19 cellular contexts compared by ENCODE assay signal in the genomic region with DNA sequence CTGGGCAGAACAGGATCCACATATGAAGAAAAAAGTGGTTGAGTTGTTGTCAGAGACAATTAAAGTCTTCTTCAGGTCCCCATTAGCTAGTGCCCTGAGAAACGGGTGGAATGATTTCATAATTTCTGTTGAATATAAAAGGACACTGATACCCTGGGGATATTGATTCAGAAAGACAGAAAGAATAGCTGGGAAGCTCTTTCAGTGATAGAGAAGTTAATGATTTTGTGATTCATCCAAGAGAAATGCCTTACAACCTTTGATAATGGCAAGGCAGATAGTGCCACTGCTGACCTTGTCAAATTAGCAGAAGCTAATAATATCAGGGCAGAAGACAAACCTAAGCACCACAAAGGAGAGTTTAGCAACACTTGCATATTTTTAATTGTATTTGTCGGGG. TPM values are rescaled to one million over a fixed set of nuclear protein-coding genes. Genes with fewer than 3 reads are reported as not detected.
A peak's percentile ranks its signal among the peaks of the same experiment; 100 is the strongest.
DNase-seq lines count a peak whose midpoint lies in the region; ATAC-seq and TF ChIP-seq lines count a peak whose summit lies in the region.
"Had no signal": no experiment of that assay in that cellular context is flagged by ENCODE, and none has a peak within 500 bp of the region (broad histone marks: within the 10 kb centered on the region; RNA-seq: fewer than 3 reads in every experiment).

No MANE protein-coding gene starts in this region.

- H3K4me1 Mint-ChIP-seq in activated T-cell treated with anti-CD3 and anti-CD28 coated beads, Interleukin-2, amount 50 U/mL, for 24 hours (ENCODE audit: low read depth), result peaks cover 8% of the 10 kb centered on the region
- H3K4me1 Mint-ChIP-seq: IgD-negative memory B cell, T-cell had no signal

- no peak overlapping the region for H3K27ac Mint-ChIP-seq in activated T-cell treated with anti-CD3 and anti-CD28 coated beads, Interleukin-2, amount 50 U/mL, for 24 hours
- H3K27ac Mint-ChIP-seq: CD8-positive, alpha-beta T cell; HFFc6; IgD-negative memory B cell; T-cell had no signal

- no peak overlapping the region for H3K4me3 ChIP-seq in HEK293 (ENCODE audit: low read depth, low read length)
- H3K4me3 ChIP-seq in epithelial cell of esophagus (ENCODE audit: low read length), result no peak overlapping the region
- H3K4me3 ChIP-seq: BLaER1, SJSA1 had no signal

- H3K27me3 Mint-ChIP-seq in activated T-cell treated with anti-CD3 and anti-CD28 coated beads, Interleukin-2, amount 50 U/mL, for 24 hours, result no peaks in the 10 kb centered on the region
- H3K27me3 Mint-ChIP-seq: IgD-negative memory B cell, T-cell had no signal

- CTCF ChIA-PET in HEK293 (lab: Yijun Ruan, JAX), result interaction anchor here (0.5 to 1.8 kb wide), 12 partner anchors 9 to 843 kb away, joined by 3 to 12 read pairs (median 4); a partner anchor contains a TSS

- POLR2A ChIA-PET in HEK293 (lab: Yijun Ruan, JAX), result no interaction called here

- peak; percentile 61 for DNase-seq in SK-MEL-5 (ENCODE audit: low read depth, low spot score)
- peak; percentile 24 for DNase-seq in epithelial cell of esophagus (ENCODE audit: low read depth)
- peak; percentile 56 for DNase-seq in retina
- DNase-seq in cardiac septum (ENCODE audit: low spot score), result no peak
- no peak for DNase-seq in activated T-cell treated with anti-CD3 and anti-CD28 coated beads, Interleukin-2, amount 50 U/mL, for 24 hours
- DNase-seq: CD8-positive, alpha-beta T cell; DMS79; HFFc6; NCI-H187; NK-92 treated with Interleukin-12 subunit alpha and Interleukin-12 subunit beta, amount 100 ng/mL, for 24 hours; T-cell had no signal

- H3K9me3 ChIP-seq in HEK293 (ENCODE audit: control insufficient read depth, insufficient read depth, low read depth, low read length), result no peaks in the 10 kb centered on the region
- H3K9me3 ChIP-seq: BLaER1, SJSA1 had no signal

- no peaks in the 10 kb centered on the region for H3K9me3 Mint-ChIP-seq in activated T-cell treated with anti-CD3 and anti-CD28 coated beads, Interleukin-2, amount 50 U/mL, for 24 hours
- H3K9me3 Mint-ChIP-seq: CD8-positive, alpha-beta T cell; IgD-negative memory B cell; T-cell had no signal

- ATAC-seq in GM18861 (IDR thresholded peaks at IDR 0.05; ENCODE audit: unreplicated experiment) (no peak), GM21423 (IDR thresholded peaks at IDR 0.05; ENCODE audit: unreplicated experiment) (no peak)
- ATAC-seq: CD8-positive, alpha-beta T cell; T-cell had no signal

- H3K36me3 Mint-ChIP-seq in activated T-cell treated with anti-CD3 and anti-CD28 coated beads, Interleukin-2, amount 50 U/mL, for 24 hours (ENCODE audit: low read depth), result no peaks in the 10 kb centered on the region
- H3K36me3 Mint-ChIP-seq: CD8-positive, alpha-beta T cell; IgD-negative memory B cell; T-cell had no signal

- H3K27ac ChIP-seq in HEK293 (ENCODE audit: extremely low read depth, low read depth, low read length), result no peak overlapping the region
- H3K27ac ChIP-seq: BLaER1, SJSA1 had no signal

- no peak for TF ChIP-seq CTCF in HEK293 (tag by site-specific recombination; IDR thresholded peaks at IDR 0.05)
- no peak for TF ChIP-seq CTCF in epithelial cell of esophagus (IDR thresholded peaks at IDR 0.05; ENCODE audit: insufficient read depth, low read depth, low read length, missing control alignments)

- in situ Hi-C loops in SK-MEL-5 (cut with HindIII; ENCODE audit: low pct_unique_long_range_greater_than_20kb, low sequenced_read_pairs), result no loop called here

- intact Hi-C loops in cardiac septum (cut with DNase I), result no loop called here

- H3K4me3 Mint-ChIP-seq in activated T-cell treated with anti-CD3 and anti-CD28 coated beads, Interleukin-2, amount 50 U/mL, for 24 hours, result no peak overlapping the region
- H3K4me3 Mint-ChIP-seq: CD8-positive, alpha-beta T cell; HFFc6; IgD-negative memory B cell; T-cell had no signal

- no peaks in the 10 kb centered on the region for H3K36me3 ChIP-seq in HEK293 (ENCODE audit: control insufficient read depth in 2 of 2, insufficient read depth in 1 of 2, low read length in 2 of 2)
- H3K36me3 ChIP-seq: BLaER1, SJSA1 had no signal

- H3K4me1 ChIP-seq in HEK293 (ENCODE audit: control insufficient read depth, insufficient read depth, low read length), result peaks cover 6% of the 10 kb centered on the region
- H3K4me1 ChIP-seq: BLaER1 had no signal

TF ChIP-seq in HEK293, 187 proteins besides CTCF, POLR2A, EP300 and RAD21:
- TF ChIP-seq ZNF529 (tag by site-specific recombination; IDR thresholded peaks at IDR 0.05; ENCODE audit: insufficient replicate concordance) (no peak), ZNF335 (tag by site-specific recombination; conservative IDR thresholded peaks at IDR 0.05) (0 out of 2 replicates have a peak, but pooled peaks have one; percentile 8)
TF ChIP-seq in HEK293: peak in this region for 1.

RNA-seq across cellular contexts. Expression of a gene that starts 37.9 kb away (rescaled TPM):
- 0.43 and 0.50 TPM in 2 replicates for total RNA-seq in SK-MEL-5 (2014; rRNA removed; shearing (Covaris generic))
- polyA plus RNA-seq in SK-MEL-5 (2015; cell fraction: cytosol; rRNA removed), result 2.0 and 2.3 TPM in 2 replicates
- polyA plus RNA-seq in SK-MEL-5 (2015; cell fraction: nucleus; rRNA removed), result 1.0 and 1.5 TPM in 2 replicates
- 1.7 TPM for total RNA-seq in cardiac septum
- total RNA-seq: CD8-positive, alpha-beta T cell; G401; HFFc6; OCI-LY7; T-cell had no signal
- polyA plus RNA-seq: IgD-negative memory B cell had no signal

Comparison
In these comparisons a context has a peak if more than half of its experiments do, and no peak if none do; other contexts are left out.
1. DNase-seq: peak in SK-MEL-5 (single experiment), epithelial cell of esophagus (single experiment) and retina (single experiment); none in cardiac septum (single experiment) and activated T-cell treated with anti-CD3 and anti-CD28 coated beads, Interleukin-2, amount 50 U/mL, for 24 hours (single experiment).